Comparison of ENCODE assay signal across 8 cellular contexts in genomic region chr7:134701272-134701671, GRCh38. TPM values are rescaled to one million over a fixed set of nuclear protein-coding genes. Genes with fewer than 3 reads are reported as not detected.
DNase-seq lines count a peak whose midpoint lies in the region; ATAC-seq and TF ChIP-seq lines count a peak whose summit lies in the region.

No MANE protein-coding gene starts in this region.

- H3K79me2 ChIP-seq in KMS-11 (ENCODE audit: insufficient read depth, low read depth) = no peaks in the 10 kb centered on the region
- H3K79me2 ChIP-seq in mammary epithelial cell (ENCODE audit: insufficient read depth, low read length) = no peaks in the 10 kb centered on the region

- CTCF ChIA-PET in mammary epithelial cell (lab: Charles Lee; ENCODE audit: low non-redundant PET) = interaction anchor here (0.7 kb wide), 1 partner anchor 10 kb away, joined by 4 read pairs; no protein-coding TSS in a partner anchor
- CTCF ChIA-PET in activated naive CD4-positive, alpha-beta T cell treated with anti-CD3 and anti-CD28 coated beads for 36 hours (lab: Charles Lee) = interaction anchor here (0.6 to 7.1 kb wide), 10 partner anchors 11 to 468 kb away, joined by 3 to 88 read pairs (median 4); no protein-coding TSS in a partner anchor

- no peak overlapping the region for H3K27ac ChIP-seq in KMS-11
- H3K27ac ChIP-seq in mammary epithelial cell (ENCODE audit: insufficient read depth, low read depth, low read length) = no peak overlapping the region

- no peaks in the 10 kb centered on the region for H3K27me3 Mint-ChIP-seq in naive thymus-derived CD8-positive, alpha-beta T cell
- no peaks in the 10 kb centered on the region for H3K27me3 Mint-ChIP-seq in activated naive CD4-positive, alpha-beta T cell treated with anti-CD3 and anti-CD28 coated beads for 36 hours (ENCODE audit: low read depth)

- no peaks in the 10 kb centered on the region for H3K9me3 ChIP-seq in mammary epithelial cell (replicated peaks; ENCODE audit: insufficient read depth, low read length)

- dilution Hi-C loops in mammary epithelial cell (cut with HindIII; ENCODE audit: low sequenced_read_pairs) = no loop called here

- no peaks in the 10 kb centered on the region for H3K36me3 ChIP-seq in KMS-11 (ENCODE audit: insufficient read depth)
- no peaks in the 10 kb centered on the region for H3K36me3 ChIP-seq in mammary epithelial cell (ENCODE audit: insufficient read depth, low read length)

- peak; percentile 74 for TF ChIP-seq CTCF in KMS-11 (conservative IDR thresholded peaks at IDR 0.05; ENCODE audit: low read depth, low read length)
- TF ChIP-seq CTCF in mammary epithelial cell (conservative IDR thresholded peaks at IDR 0.05 in 1 of 2, IDR thresholded peaks at IDR 0.05 in 1 of 2; ENCODE audit: extremely low read depth in 1 of 2, insufficient read depth in 1 of 2, low read depth in 1 of 2, low read length in 2 of 2) = peak; percentile 41 to 42

- H3K36me3 Mint-ChIP-seq in naive thymus-derived CD8-positive, alpha-beta T cell = no peaks in the 10 kb centered on the region
- no peaks in the 10 kb centered on the region for H3K36me3 Mint-ChIP-seq in activated naive CD4-positive, alpha-beta T cell treated with anti-CD3 and anti-CD28 coated beads for 36 hours (ENCODE audit: low read depth)

- peak overlapping the region in 1 of 10 donors; percentile 21 for H3K27ac Mint-ChIP-seq in naive thymus-derived CD8-positive, alpha-beta T cell
- no peak overlapping the region for H3K27ac Mint-ChIP-seq in activated naive CD4-positive, alpha-beta T cell treated with anti-CD3 and anti-CD28 coated beads for 36 hours

- peaks cover 0 to 2% (median 0%) of the 10 kb centered on the region in 4 donors for H3K4me1 Mint-ChIP-seq in naive thymus-derived CD8-positive, alpha-beta T cell
- H3K4me1 Mint-ChIP-seq in activated naive CD4-positive, alpha-beta T cell treated with anti-CD3 and anti-CD28 coated beads for 36 hours (ENCODE audit: low read depth) = no peaks in the 10 kb centered on the region

- H3K27me3 ChIP-seq in KMS-11 (ENCODE audit: insufficient read depth, low read depth) (no peaks in the 10 kb centered on the region), mammary epithelial cell (ENCODE audit: insufficient read depth, low read length) (no peaks in the 10 kb centered on the region)

- H3K9ac ChIP-seq in KMS-11 (no peak overlapping the region), mammary epithelial cell (ENCODE audit: insufficient read depth, low read length) (no peak overlapping the region)

- DNase-seq in DMS153 treated with DMSO at 0.1 percent for 48 hours (lab: John Stamatoyannopoulos, UW; ENCODE audit: unreplicated experiment) (peak; percentile 4), DMS153 (lab: John Stamatoyannopoulos, UW) (no peak), mammary epithelial cell (no peak), G401 (ENCODE audit: low spot score) (no peak)
- peak in 8 of 10 donors; percentile 10 to 70 (median 30) for DNase-seq in naive thymus-derived CD8-positive, alpha-beta T cell
- DNase-seq in activated naive CD4-positive, alpha-beta T cell treated with anti-CD3 and anti-CD28 coated beads for 36 hours = no peak

- H4K20me1 ChIP-seq in KMS-11 (ENCODE audit: insufficient read depth) = no peaks in the 10 kb centered on the region
- no peaks in the 10 kb centered on the region for H4K20me1 ChIP-seq in mammary epithelial cell (ENCODE audit: insufficient read depth, low read length)

- H3K4me3 Mint-ChIP-seq in naive thymus-derived CD8-positive, alpha-beta T cell = no peak overlapping the region
- no peak overlapping the region for H3K4me3 Mint-ChIP-seq in activated naive CD4-positive, alpha-beta T cell treated with anti-CD3 and anti-CD28 coated beads for 36 hours

- H3K4me3 ChIP-seq in KMS-11 (IDR thresholded peaks at IDR 0.05; ENCODE audit: insufficient read depth, low read depth, low read length) (no peak overlapping the region), mammary epithelial cell (replicated peaks in 1 of 3; ENCODE audit: insufficient read depth in 1 of 3, low read depth in 2 of 3, low read length in 3 of 3) (no peak overlapping the region)

- in situ Hi-C loops in mammary epithelial cell (cut with MboI; ENCODE audit: low sequenced_read_pairs in 2 of 2) = no loop called here
- in situ Hi-C loops in G401 (cut with HindIII; ENCODE audit: low sequenced_read_pairs) = no loop called here

- no peak overlapping the region for H3K4me2 ChIP-seq in KMS-11
- no peak overlapping the region for H3K4me2 ChIP-seq in mammary epithelial cell (ENCODE audit: insufficient read depth, low read depth, low read length)

- BruUV-seq in mammary epithelial cell (replicated peaks; lab: Mats Ljungman, UMichigan) = no TSS peak

- no peaks in the 10 kb centered on the region for H3K9me3 Mint-ChIP-seq in naive thymus-derived CD8-positive, alpha-beta T cell
- no peaks in the 10 kb centered on the region for H3K9me3 Mint-ChIP-seq in activated naive CD4-positive, alpha-beta T cell treated with anti-CD3 and anti-CD28 coated beads for 36 hours

- 100% methylated on average over 2 of the region's 2 CpGs for WGBS in mammary epithelial cell (ENCODE audit: low coverage, missing lambda C conversion rate)

- peak; percentile 69 to 95 for ATAC-seq in naive thymus-derived CD8-positive, alpha-beta T cell
- no peak for ATAC-seq in GM18870 (IDR thresholded peaks at IDR 0.05; ENCODE audit: unreplicated experiment)

- H3K4me1 ChIP-seq in KMS-11 (ENCODE audit: low read depth, poor library complexity, severe bottlenecking) (no peaks in the 10 kb centered on the region), mammary epithelial cell (ENCODE audit: insufficient read depth, low read length) (peaks cover 6% of the 10 kb centered on the region)

- H2AFZ ChIP-seq in KMS-11 (ENCODE audit: low read depth) = no peak overlapping the region
- no peak overlapping the region for H2AFZ ChIP-seq in mammary epithelial cell (ENCODE audit: low read depth, low read length)

- POLR2A ChIA-PET in naive thymus-derived CD8-positive, alpha-beta T cell (lab: Charles Lee) = interaction anchor here (0.8 to 2.6 kb wide), 3 partner anchors 55 to 70 kb away, joined by 3 to 11 read pairs (median 4); partner anchors contain the start of gene BPGM

- intact Hi-C loops in mammary epithelial cell (cut with micrococcal nuclease) = loop anchor here (1.0 kb wide), 2 partner anchors 68 to 89 kb away; no protein-coding TSS in a partner anchor
- intact Hi-C loops in activated naive CD4-positive, alpha-beta T cell treated with anti-CD3 and anti-CD28 coated beads for 36 hours (cut with micrococcal nuclease) = loop anchor here (1.0 kb wide), 1 partner anchor 68 kb away; no protein-coding TSS in a partner anchor

RNA-seq across cellular contexts. Expression of gene BPGM, which starts 54.6 kb away (rescaled TPM):
- total RNA-seq in mammary epithelial cell = 10 to 100 TPM; 21.3 to 55.2 TPM
- polyA plus RNA-seq in mammary epithelial cell = 15.1 TPM
- 5.8 TPM for polyA minus RNA-seq in mammary epithelial cell
- total RNA-seq in naive thymus-derived CD8-positive, alpha-beta T cell = 10 to 100 TPM; 25.1 to 26.3 TPM
- 10 to 100 TPM; 17.2 to 30.1 (median 21.3) TPM for polyA plus RNA-seq in naive thymus-derived CD8-positive, alpha-beta T cell
- total RNA-seq in activated naive CD4-positive, alpha-beta T cell treated with anti-CD3 and anti-CD28 coated beads for 36 hours = 10 to 100 TPM; 13.9 to 14.2 TPM
- 4.9 and 10.8 TPM in 2 replicates for total RNA-seq in G401 (2014; rRNA removed; shearing (Covaris generic))

Comparison
In these comparisons a context has a peak if more than half of its experiments do, and no peak if none do; other contexts are left out.
1. DNase-seq: peak in DMS153 treated with DMSO at 0.1 percent for 48 hours (single experiment) and naive thymus-derived CD8-positive, alpha-beta T cell (8 of 10); none in DMS153 (single experiment), mammary epithelial cell (single experiment), activated naive CD4-positive, alpha-beta T cell treated with anti-CD3 and anti-CD28 coated beads for 36 hours (single experiment) and G401 (single experiment).